Comparison of ENCODE assay signal across 18 cellular contexts in the genomic region with DNA sequence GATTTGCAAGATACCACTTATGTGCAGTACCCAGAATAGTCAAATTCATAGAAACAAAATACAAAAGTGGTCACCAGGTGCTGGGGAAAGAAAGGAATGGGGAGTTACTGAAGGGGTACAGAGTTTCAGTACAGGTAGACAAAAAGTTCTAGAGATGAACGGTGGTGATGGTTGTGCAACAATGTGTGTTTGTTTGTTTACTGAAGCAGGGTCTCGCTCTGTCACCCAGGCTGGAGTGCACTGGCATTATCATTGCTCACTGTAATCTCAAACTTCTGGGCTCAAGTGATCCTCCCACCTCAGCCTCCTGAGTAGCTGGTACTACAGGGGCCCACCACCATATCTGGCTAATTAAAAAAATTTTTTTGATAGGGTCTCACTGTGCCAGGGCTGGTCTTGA. TPM values are rescaled to one million over a fixed set of nuclear protein-coding genes. Genes with fewer than 3 reads are reported as not detected.
DNase-seq lines count a peak whose midpoint lies in the region; ATAC-seq and TF ChIP-seq lines count a peak whose summit lies in the region.
"Had no signal": no experiment of that assay in that cellular context is flagged by ENCODE, and none has a peak within 500 bp of the region (broad histone marks: within the 10 kb centered on the region; RNA-seq: fewer than 3 reads in every experiment).

No MANE protein-coding gene starts in this region.

- no peaks in the 10 kb centered on the region for H3K27me3 ChIP-seq in CD8-positive, alpha-beta memory T cell (ENCODE audit: insufficient read depth, low read length, poor library complexity, severe bottlenecking)
- no peaks in the 10 kb centered on the region for H3K27me3 ChIP-seq in right lobe of liver

- peaks cover 10% of the 10 kb centered on the region for H3K4me1 Mint-ChIP-seq in activated CD8-positive, alpha-beta memory T cell treated with anti-CD3 and anti-CD28 coated beads, Interleukin-2, amount 10 ng/mL, durations not matched to agents 7 days and 5 days
- peaks cover 5 to 13% (median 12%) of the 10 kb centered on the region in 3 donors for H3K4me1 Mint-ChIP-seq in CD8-positive, alpha-beta memory T cell

- intact Hi-C loops in right lobe of liver (cut with DNase I): no loop called here

- H3K9me3 ChIP-seq in CD8-positive, alpha-beta memory T cell (ENCODE audit: low read length): no peaks in the 10 kb centered on the region
- no peaks in the 10 kb centered on the region for H3K9me3 ChIP-seq in right lobe of liver

- POLR2A ChIA-PET in CD8-positive, alpha-beta memory T cell (lab: Charles Lee): no interaction called here

- no peak for TF ChIP-seq POLR2A in right lobe of liver (IDR thresholded peaks at IDR 0.05)

- WGBS in right lobe of liver (ENCODE audit: insufficient coverage, low coverage, low lambda C conversion rate, missing lambda C conversion rate): 33% methylated on average over 2 of the region's 2 CpGs

- H3K4me3 ChIP-seq in CD8-positive, alpha-beta memory T cell (ENCODE audit: low read length): no peak overlapping the region
- H3K4me3 ChIP-seq in right lobe of liver: no peak overlapping the region
- H3K4me3 ChIP-seq: GM23338 had no signal

- no peaks in the 10 kb centered on the region for H3K27me3 Mint-ChIP-seq in activated CD8-positive, alpha-beta memory T cell treated with anti-CD3 and anti-CD28 coated beads, Interleukin-2, amount 10 ng/mL, durations not matched to agents 7 days and 5 days
- no peaks in the 10 kb centered on the region for H3K27me3 Mint-ChIP-seq in CD8-positive, alpha-beta memory T cell

- no peak for DNase-seq in activated CD8-positive, alpha-beta memory T cell treated with anti-CD3 and anti-CD28 coated beads, Interleukin-2, amount 10 ng/mL, durations not matched to agents 7 days and 5 days
- DNase-seq in activated CD8-positive, alpha-beta memory T cell treated with anti-CD3 and anti-CD28 coated beads, Interleukin-2, amount 50 U/mL, for 4 hours: no peak
- DNase-seq in CD8-positive, alpha-beta memory T cell: no peak
- DNase-seq in right lobe of liver (no peak), GOT3 (lab: John Stamatoyannopoulos, UW) (no peak), globus pallidus (ENCODE audit: low spot score) (no peak)
- DNase-seq: MM.1S, NCI-H1092, NCI-H1436 treated with DMSO at 0.1 percent for 48 hours, NCI-H2029, NCI-H345, NCI-H524 treated with DMSO at 0.1 percent for 48 hours, SHP77 had no signal

- H3K4me1 ChIP-seq in CD8-positive, alpha-beta memory T cell (ENCODE audit: insufficient read depth, low read length): no peaks in the 10 kb centered on the region
- H3K4me1 ChIP-seq in right lobe of liver: no peaks in the 10 kb centered on the region

- peaks cover 73% of the 10 kb centered on the region for H3K36me3 Mint-ChIP-seq in activated CD8-positive, alpha-beta memory T cell treated with anti-CD3 and anti-CD28 coated beads, Interleukin-2, amount 10 ng/mL, durations not matched to agents 7 days and 5 days
- peaks cover 0 to 95% (median 22%) of the 10 kb centered on the region in 3 donors for H3K36me3 Mint-ChIP-seq in CD8-positive, alpha-beta memory T cell

- H3K27ac ChIP-seq in CD8-positive, alpha-beta memory T cell (ENCODE audit: low read depth, low read length): no peak overlapping the region
- H3K27ac ChIP-seq in right lobe of liver: no peak overlapping the region

- no peak for ATAC-seq in activated CD8-positive, alpha-beta memory T cell treated with anti-CD3 and anti-CD28 coated beads, Interleukin-2, amount 10 ng/mL, durations not matched to agents 7 days and 5 days
- peak; percentile 39 to 70 (median 54) for ATAC-seq in right lobe of liver
- ATAC-seq: HCT116 had no signal

- TF ChIP-seq CTCF in right lobe of liver (IDR thresholded peaks at IDR 0.05): no peak

- peaks cover 70% of the 10 kb centered on the region for H3K36me3 ChIP-seq in CD8-positive, alpha-beta memory T cell (ENCODE audit: insufficient read depth, low read length)
- H3K36me3 ChIP-seq in right lobe of liver: peaks cover 4 to 88% (median 33%) of the 10 kb centered on the region in 4 donors

- H3K9me3 Mint-ChIP-seq in activated CD8-positive, alpha-beta memory T cell treated with anti-CD3 and anti-CD28 coated beads, Interleukin-2, amount 10 ng/mL, durations not matched to agents 7 days and 5 days (ENCODE audit: low read depth): no peaks in the 10 kb centered on the region
- H3K9me3 Mint-ChIP-seq in CD8-positive, alpha-beta memory T cell: no peaks in the 10 kb centered on the region
- H3K9me3 Mint-ChIP-seq: GM23338 had no signal

- CTCF ChIA-PET in activated CD8-positive, alpha-beta memory T cell treated with anti-CD3 and anti-CD28 coated beads, Interleukin-2, amount 10 ng/mL, durations not matched to agents 7 days and 5 days (lab: Charles Lee): interaction anchor here (1.0 to 1.6 kb wide), 2 partner anchors 12 to 62 kb away, joined by 3 read pairs; partner anchors contain the start of gene UBE2L6
- CTCF ChIA-PET in CD8-positive, alpha-beta memory T cell (lab: Charles Lee): interaction anchor here (0.9 to 1.3 kb wide), 2 partner anchors 62 to 86 kb away, joined by 3 to 4 read pairs; no protein-coding TSS in a partner anchor

- no peak overlapping the region for H3K4me3 Mint-ChIP-seq in activated CD8-positive, alpha-beta memory T cell treated with anti-CD3 and anti-CD28 coated beads, Interleukin-2, amount 10 ng/mL, durations not matched to agents 7 days and 5 days
- H3K4me3 Mint-ChIP-seq in CD8-positive, alpha-beta memory T cell: no peak overlapping the region
- H3K4me3 Mint-ChIP-seq: GM23338 had no signal

- peak overlapping the region; percentile 10 for H3K27ac Mint-ChIP-seq in activated CD8-positive, alpha-beta memory T cell treated with anti-CD3 and anti-CD28 coated beads, Interleukin-2, amount 10 ng/mL, durations not matched to agents 7 days and 5 days
- peak overlapping the region in 5 of 8 donors; percentile 14 to 94 (median 82) for H3K27ac Mint-ChIP-seq in CD8-positive, alpha-beta memory T cell
- H3K27ac Mint-ChIP-seq: GM23338 had no signal

RNA-seq across cellular contexts. Expression of gene UBE2L6, which starts 12.1 kb away (rescaled TPM):
- total RNA-seq in activated CD8-positive, alpha-beta memory T cell treated with anti-CD3 and anti-CD28 coated beads, Interleukin-2, amount 10 ng/mL, durations not matched to agents 7 days and 5 days: 100 to 1,000 TPM; 245 to 317 TPM
- total RNA-seq in CD8-positive, alpha-beta memory T cell: 10 to 100 TPM; 74.9 to 79.2 TPM
- polyA plus RNA-seq in CD8-positive, alpha-beta memory T cell: 286 TPM
- 100 to 1,000 TPM in 1 of 6 experiments, 10 to 100 TPM in 5; 36.6 to 124 (median 58.6) TPM for total RNA-seq in right lobe of liver

RNA-seq across cellular contexts. Expression of gene SMTNL1, which starts 18.0 kb away (rescaled TPM):
- not detected for total RNA-seq in activated CD8-positive, alpha-beta memory T cell treated with anti-CD3 and anti-CD28 coated beads, Interleukin-2, amount 10 ng/mL, durations not matched to agents 7 days and 5 days
- total RNA-seq in CD8-positive, alpha-beta memory T cell: not detected
- polyA plus RNA-seq in CD8-positive, alpha-beta memory T cell: 0.16 TPM
- not detected for total RNA-seq in right lobe of liver
- total RNA-seq: LHCN-M2, RPMI7951 had no signal
- polyA plus RNA-seq: BJ had no signal

RNA-seq across cellular contexts. Expression of gene TIMM10, which starts 24.8 kb away (rescaled TPM):
- 10 to 100 TPM; 74.5 to 92.9 TPM for total RNA-seq in activated CD8-positive, alpha-beta memory T cell treated with anti-CD3 and anti-CD28 coated beads, Interleukin-2, amount 10 ng/mL, durations not matched to agents 7 days and 5 days
- total RNA-seq in CD8-positive, alpha-beta memory T cell: 100 to 1,000 TPM; 151 to 154 TPM
- polyA plus RNA-seq in CD8-positive, alpha-beta memory T cell: 72.2 TPM
- total RNA-seq in right lobe of liver: 10 to 100 TPM; 19.6 to 48.5 (median 39.0) TPM

RNA-seq across cellular contexts. Expression of gene SLC43A1, which starts 39.9 kb away (rescaled TPM):
- 10 to 100 TPM; 24.6 to 25.8 TPM for total RNA-seq in activated CD8-positive, alpha-beta memory T cell treated with anti-CD3 and anti-CD28 coated beads, Interleukin-2, amount 10 ng/mL, durations not matched to agents 7 days and 5 days
- 10 to 100 TPM; 24.2 to 25.3 TPM for total RNA-seq in CD8-positive, alpha-beta memory T cell
- polyA plus RNA-seq in CD8-positive, alpha-beta memory T cell: 23.5 TPM
- 100 to 1,000 TPM in 3 of 6 experiments, 10 to 100 TPM in 3; 38.9 to 173 (median 106) TPM for total RNA-seq in right lobe of liver

RNA-seq across cellular contexts. Expression of gene SERPING1, which starts 42.1 kb away (rescaled TPM):
- not detected for total RNA-seq in activated CD8-positive, alpha-beta memory T cell treated with anti-CD3 and anti-CD28 coated beads, Interleukin-2, amount 10 ng/mL, durations not matched to agents 7 days and 5 days
- not detected for total RNA-seq in CD8-positive, alpha-beta memory T cell
- not detected for polyA plus RNA-seq in CD8-positive, alpha-beta memory T cell
- total RNA-seq in right lobe of liver: 1,000 to 10,000 TPM; 1,903 to 2,571 (median 2,194) TPM
